In the genomic region with DNA sequence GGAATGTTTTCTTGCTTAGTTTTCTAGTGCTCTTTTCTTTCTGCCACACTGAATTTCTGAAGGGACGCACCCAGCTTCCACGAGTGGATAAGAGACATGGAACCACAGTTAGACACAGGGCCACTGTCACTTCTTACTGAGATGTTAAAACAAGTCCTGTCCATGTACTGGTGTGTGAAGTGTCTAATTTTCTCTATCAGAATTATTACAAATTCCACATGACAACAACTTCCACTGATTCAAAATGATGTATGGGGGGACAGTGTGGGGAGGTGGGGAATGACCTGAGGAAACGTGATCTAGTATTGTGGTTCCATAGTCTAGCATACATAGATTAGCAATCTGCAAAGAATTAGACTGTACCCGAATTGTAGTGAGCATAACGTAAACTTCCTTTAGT, we compare ENCODE assay signal across 19 cellular contexts. TPM values are rescaled to one million over a fixed set of nuclear protein-coding genes. Genes with fewer than 3 reads are reported as not detected.
DNase-seq lines count a peak whose midpoint lies in the region; ATAC-seq, FAIRE-seq and TF ChIP-seq lines count a peak whose summit lies in the region.
"Had no signal": no experiment of that assay in that cellular context is flagged by ENCODE, and none has a peak within 500 bp of the region (broad histone marks: within the 10 kb centered on the region; RNA-seq: fewer than 3 reads in every experiment).

No MANE protein-coding gene starts in this region.

- peak overlapping the region; percentile 75 for H3K4me2 ChIP-seq in A549
- no peak overlapping the region for H3K4me2 ChIP-seq in IMR-90 (ENCODE audit: low read depth, low read length)
- H3K4me2 ChIP-seq: GM23338 had no signal

- no peak for TF ChIP-seq RAD21 in A549 (conservative IDR thresholded peaks at IDR 0.05 in 1 of 2, IDR thresholded peaks at IDR 0.05 in 1 of 2)
- no peak for TF ChIP-seq RAD21 in IMR-90 (IDR thresholded peaks at IDR 0.05; ENCODE audit: low read length)

- no peaks in the 10 kb centered on the region for H3K36me3 ChIP-seq in IMR-90 (ENCODE audit: control insufficient read depth, insufficient read depth, low read length)
- H3K36me3 ChIP-seq in left lung: no peaks in the 10 kb centered on the region

- no TSS peak for BruUV-seq in IMR-90 (replicated peaks; lab: Mats Ljungman, UMichigan)

- H4K5ac ChIP-seq in IMR-90 (ENCODE audit: low read depth, low read length): peak overlapping the region; percentile 52; the same call in 1 of the 2 replicates

- H3K18ac ChIP-seq in IMR-90 (ENCODE audit: low read depth, low read length): peak overlapping the region; percentile 93

- no peaks in the 10 kb centered on the region for H3K36me3 Mint-ChIP-seq in nephron (ENCODE audit: low read depth)

- peak overlapping the region; percentile 60; the same call in 1 of the 2 replicates for H2BK120ac ChIP-seq in IMR-90 (ENCODE audit: low read depth, low read length)

- H3K4me1 Mint-ChIP-seq in nephron: peaks cover 51% of the 10 kb centered on the region
- H3K4me1 Mint-ChIP-seq: CD4-positive, alpha-beta memory T cell; GM23338 had no signal

- DNase-seq in A549 (ENCODE audit: low read depth in 1 of 2, low spot score in 1 of 2) (no peak), IMR-90 (no peak), Right ventricle myocardium inferior (ENCODE audit: missing footprints) (no peak), left lung (no peak)
- DNase-seq: 8988T; C1 segment of cervical spinal cord; CD4-positive, alpha-beta memory T cell; COR-L47; DMS153; DMS79; EL; GDM1; H9 had no signal

- peaks cover 0 to 10% of the 10 kb centered on the region in 2 experiments; a peak in 2 of 4 replicates for H3K79me1 ChIP-seq in IMR-90 (ENCODE audit: low read depth in 1 of 2, low read length in 2 of 2)

- TF ChIP-seq POLR2A in A549 (IDR thresholded peaks at IDR 0.05; ENCODE audit: low read length) (no peak), IMR-90 (IDR thresholded peaks at IDR 0.05; ENCODE audit: low read depth, low read length) (no peak)

- TF ChIP-seq CTCF in A549 (IDR thresholded peaks at IDR 0.05) (no peak), IMR-90 (conservative IDR thresholded peaks at IDR 0.05; ENCODE audit: low read depth, low read length) (no peak), nephron (IDR thresholded peaks at IDR 0.05; ENCODE audit: unreplicated experiment in 3 of 3) (no peak), left lung (IDR thresholded peaks at IDR 0.05) (no peak)

- H3K27me3 Mint-ChIP-seq in nephron (ENCODE audit: low read depth): no peaks in the 10 kb centered on the region
- H3K27me3 Mint-ChIP-seq: CD4-positive, alpha-beta memory T cell had no signal

- H3K9me1 ChIP-seq in IMR-90 (ENCODE audit: insufficient read depth, low read length): peaks cover 13% of the 10 kb centered on the region

- no peaks in the 10 kb centered on the region for H4K20me1 ChIP-seq in IMR-90 (ENCODE audit: insufficient read depth, low read length)

- H3K4me3 ChIP-seq in A549 (peak overlapping the region; percentile 10; the same call in 1 of the 3 replicates), IMR-90 (ENCODE audit: insufficient read depth, low read depth, low read length) (no peak overlapping the region), left lung (no peak overlapping the region)
- H3K4me3 ChIP-seq: GM12878, GM23338 had no signal

- H3K9me3 Mint-ChIP-seq in nephron: no peaks in the 10 kb centered on the region
- H3K9me3 Mint-ChIP-seq: CD4-positive, alpha-beta memory T cell; GM23338; H9 had no signal

- H3K27me3 ChIP-seq in IMR-90 (ENCODE audit: control insufficient read depth, insufficient read depth, low read length) (no peaks in the 10 kb centered on the region), left lung (no peaks in the 10 kb centered on the region)

- H4K8ac ChIP-seq in IMR-90 (ENCODE audit: low read depth in 2 of 2, low read length in 2 of 2): 0 out of 4 replicates have a peak overlapping the region, but pooled peaks of 1 of the 2 experiments have one; percentile 8

- POLR2A ChIA-PET in A549 (lab: Yijun Ruan, JAX) (no interaction called here), IMR-90 (lab: Charles Lee; ENCODE audit: unreplicated experiment) (no interaction called here)

- H2BK5ac ChIP-seq in IMR-90 (ENCODE audit: low read depth, low read length, poor library complexity, severe bottlenecking): peak overlapping the region; percentile 8

- ATAC-seq in A549 (no peak), IMR-90 (ENCODE audit: low read depth) (no peak), Right ventricle myocardium inferior (no peak), HG03097 (IDR thresholded peaks at IDR 0.05; ENCODE audit: low FRiP score, unreplicated experiment) (no peak), left lung (no peak)
- ATAC-seq: GM12878, GM23338, HCT116 had no signal

- H4K91ac ChIP-seq in IMR-90 (ENCODE audit: insufficient read depth, low read depth, low read length): no peak overlapping the region

- in situ Hi-C loops in IMR-90 (cut with MboI; ENCODE audit: low sequenced_read_pairs): no loop called here

- H3K23ac ChIP-seq in IMR-90 (ENCODE audit: low read depth, low read length): peak overlapping the region; percentile 44; the same call in 1 of the 2 replicates

- H2AK9ac ChIP-seq in IMR-90 (replicated peaks; ENCODE audit: low read depth, low read length, poor library complexity): no peak overlapping the region

- CTCF ChIA-PET in A549 (lab: Yijun Ruan, JAX): interaction anchor here (0.6 to 10.1 kb wide), 10 partner anchors 13 to 656 kb away, joined by 3 to 138 read pairs (median 6); no protein-coding TSS in a partner anchor
- CTCF ChIA-PET in IMR-90 (lab: Yijun Ruan, JAX): interaction anchor here (2.6 kb wide), 1 partner anchor 240 kb away, joined by 12 read pairs; no protein-coding TSS in a partner anchor

- H3K27ac Mint-ChIP-seq in nephron: peak overlapping the region in 2 of 3 experiments; percentile 17 to 56
- H3K27ac Mint-ChIP-seq: CD4-positive, alpha-beta memory T cell; GM23338; H9 had no signal

- H3K27ac ChIP-seq in A549: peak overlapping the region; percentile 94 to 97
- peak overlapping the region; percentile 15; the same call in 1 of the 2 replicates for H3K27ac ChIP-seq in IMR-90 (ENCODE audit: insufficient read depth, low read length)
- no peak overlapping the region for H3K27ac ChIP-seq in left lung

- no peak overlapping the region for H3K9ac ChIP-seq in IMR-90 (ENCODE audit: low read depth, low read length)

- H3K4me1 ChIP-seq in A549: peaks cover 80% of the 10 kb centered on the region
- peaks cover 26% of the 10 kb centered on the region for H3K4me1 ChIP-seq in IMR-90 (ENCODE audit: control insufficient read depth, insufficient read depth, low read length)
- peaks cover 0 to 14% of the 10 kb centered on the region in 2 donors for H3K4me1 ChIP-seq in left lung

- dilution Hi-C loops in IMR-90 (cut with HindIII; ENCODE audit: low sequenced_read_pairs, unreplicated experiment): no loop called here

- no peak overlapping the region for H3K4me3 Mint-ChIP-seq in nephron
- H3K4me3 Mint-ChIP-seq: CD4-positive, alpha-beta memory T cell; GM23338; H9 had no signal

- no peak overlapping the region for H2AFZ ChIP-seq in IMR-90 (replicated peaks; ENCODE audit: low read length, poor library complexity)
- H2AFZ ChIP-seq: GM23338 had no signal

- FAIRE-seq in A549 (lab: Jason Lieb, UNC): no peak
- FAIRE-seq: GM12878, GM19239 had no signal

- H2BK20ac ChIP-seq in IMR-90 (ENCODE audit: low read depth, low read length): peak overlapping the region; percentile 56; the same call in 1 of the 2 replicates

- H2BK15ac ChIP-seq in IMR-90 (ENCODE audit: low read depth, low read length): no peak overlapping the region

- H3K4ac ChIP-seq in IMR-90 (ENCODE audit: low read depth, low read length): peak overlapping the region; percentile 69; the same call in 1 of the 2 replicates

- no peak overlapping the region for H3K56ac ChIP-seq in IMR-90 (ENCODE audit: extremely low read depth, insufficient read depth, low read length)

- 77% methylated on average over 5 of the region's 5 CpGs for WGBS in A549 (ENCODE audit: missing lambda C conversion rate)
- no CpG with 5 or more reads among the region's 5 CpGs for WGBS in IMR-90 (ENCODE audit: extremely low coverage in 2 of 2, insufficient read length in 1 of 2), 2 experiments

- H2AK5ac ChIP-seq in IMR-90 (ENCODE audit: low read depth, low read length): peak overlapping the region; percentile 63

- H3K14ac ChIP-seq in IMR-90 (replicated peaks; ENCODE audit: low read depth, low read length): peak overlapping the region; percentile 29; the same call in 1 of the 2 replicates

- H3K9me3 ChIP-seq in A549: no peaks in the 10 kb centered on the region
- H3K9me3 ChIP-seq in IMR-90 (ENCODE audit: control insufficient read depth, insufficient read depth, low read length): no peaks in the 10 kb centered on the region
- no peaks in the 10 kb centered on the region for H3K9me3 ChIP-seq in left lung

- intact Hi-C loops in IMR-90 (cut with micrococcal nuclease) (loop anchor here (5.0 kb wide), 1 partner anchor 673 kb away; no protein-coding TSS in a partner anchor), Right ventricle myocardium inferior (cut with DNase I) (no loop called here), left lung (cut with DNase I) (no loop called here)

- no peak for TF ChIP-seq EP300 in A549 (IDR thresholded peaks at IDR 0.05)

RNA-seq across cellular contexts. Expression of a gene that starts 32.0 kb away (rescaled TPM):
- polyA plus RNA-seq in A549 (2011; rRNA removed) (21.9 and 31.1 TPM in 2 replicates), A549 (2017; fragmentation: RNase III; extraction: RNeasy Plus Mini Kit Qiagen cat#74134 plus additional on column Dnase treatment) (17.1 to 21.8 TPM (median 21.7 TPM) in 3 replicates), IMR-90 (2012; rRNA removed) (5.1 and 6.3 TPM in 2 replicates)
- 5.2 and 6.0 TPM in 2 replicates for polyA plus RNA-seq in A549 (2012; cell fraction: cytosol; rRNA removed)
- 1.1 and 2.1 TPM in 2 replicates for polyA plus RNA-seq in A549 (2012; cell fraction: nucleus; rRNA removed)
- polyA minus RNA-seq in A549 (2011; rRNA and poly(A)+ RNA removed): 8.0 and 11.7 TPM in 2 replicates
- total RNA-seq in IMR-90 (2012; rRNA removed) (4.5 and 18.3 TPM in 2 replicates), Right ventricle myocardium inferior (19.8 TPM), left lung (10 to 100 TPM; 11.5 to 15.5 TPM)
- polyA plus RNA-seq in IMR-90 (2012; cell fraction: cytosol; rRNA removed): 0.53 and 0.99 TPM in 2 replicates
- 0.17 and 2.4 TPM in 2 replicates for polyA plus RNA-seq in IMR-90 (2012; cell fraction: nucleus; rRNA removed; ENCODE audit: low replicate concordance)

RNA-seq across cellular contexts. Expression of a gene that starts 32.2 kb away (rescaled TPM):
- 85.9 and 98.9 TPM in 2 replicates for polyA plus RNA-seq in A549 (2011; rRNA removed)
- 27.4 and 29.5 TPM in 2 replicates for polyA plus RNA-seq in A549 (2012; cell fraction: cytosol; rRNA removed)
- 11.5 and 16.3 TPM in 2 replicates for polyA plus RNA-seq in A549 (2012; cell fraction: nucleus; rRNA removed)
- 53.8 to 56.2 TPM (median 54.9 TPM) in 3 replicates for polyA plus RNA-seq in A549 (2017; fragmentation: RNase III; extraction: RNeasy Plus Mini Kit Qiagen cat#74134 plus additional on column Dnase treatment)
- polyA minus RNA-seq in A549 (2011; rRNA and poly(A)+ RNA removed): 24.7 and 29.7 TPM in 2 replicates
- 21.3 and 36.1 TPM in 2 replicates for total RNA-seq in IMR-90 (2012; rRNA removed)
- 19.0 and 22.7 TPM in 2 replicates for polyA plus RNA-seq in IMR-90 (2012; rRNA removed)
- polyA plus RNA-seq in IMR-90 (2012; cell fraction: cytosol; rRNA removed): 4.8 and 11.2 TPM in 2 replicates
- polyA plus RNA-seq in IMR-90 (2012; cell fraction: nucleus; rRNA removed; ENCODE audit: low replicate concordance): 3.0 and 25.7 TPM in 2 replicates
- total RNA-seq in Right ventricle myocardium inferior: 10.5 TPM
- total RNA-seq in left lung: 10 to 100 TPM; 26.9 to 30.7 TPM

RNA-seq across cellular contexts. Expression of a gene that starts 50.1 kb away (rescaled TPM):
- polyA plus RNA-seq in A549 (2011; rRNA removed): 36.3 and 37.6 TPM in 2 replicates
- polyA plus RNA-seq in A549 (2012; cell fraction: cytosol; rRNA removed): 10.2 and 11.9 TPM in 2 replicates
- polyA plus RNA-seq in A549 (2012; cell fraction: nucleus; rRNA removed): 6.6 and 9.4 TPM in 2 replicates
- polyA plus RNA-seq in A549 (2017; fragmentation: RNase III; extraction: RNeasy Plus Mini Kit Qiagen cat#74134 plus additional on column Dnase treatment): 28.2 to 34.0 TPM (median 32.4 TPM) in 3 replicates
- polyA minus RNA-seq in A549 (2011; rRNA and poly(A)+ RNA removed): 41.1 and 41.3 TPM in 2 replicates
- 169 and 222 TPM in 2 replicates for total RNA-seq in IMR-90 (2012; rRNA removed)
- polyA plus RNA-seq in IMR-90 (2012; rRNA removed): 37.5 and 38.4 TPM in 2 replicates
- polyA plus RNA-seq in IMR-90 (2012; cell fraction: cytosol; rRNA removed): 11.7 and 18.8 TPM in 2 replicates
- 12.5 and 48.7 TPM in 2 replicates for polyA plus RNA-seq in IMR-90 (2012; cell fraction: nucleus; rRNA removed; ENCODE audit: low replicate concordance)
- 18.2 TPM for total RNA-seq in Right ventricle myocardium inferior
- total RNA-seq in left lung: 10 to 100 TPM; 18.5 to 21.4 TPM

Comparison
In these comparisons a context has a peak if more than half of its experiments do, and no peak if none do; other contexts are left out.
1. H3K27ac ChIP-seq: peak in A549 (2 of 2) and IMR-90 (single experiment); none in left lung (0 of 2).